Comparison of ENCODE assay signal across 8 cellular contexts in genomic region chr6:1604347-1604990, GRCh38. TPM values are rescaled to one million over a fixed set of nuclear protein-coding genes. Genes with fewer than 3 reads are reported as not detected.
DNase-seq lines count a peak whose midpoint lies in the region; ATAC-seq and TF ChIP-seq lines count a peak whose summit lies in the region.

No MANE protein-coding gene starts in this region.

- intact Hi-C loops in upper lobe of right lung (cut with DNase I): loop anchor here (5.0 to 10.0 kb wide), 3 partner anchors 503 to 750 kb away; no protein-coding TSS in a partner anchor

- TF ChIP-seq CTCF in glutamatergic neuron (IDR thresholded peaks at IDR 0.05; ENCODE audit: partially characterized antibody, unreplicated experiment): peak; percentile 99
- peak; percentile 70 for TF ChIP-seq CTCF in osteoblast (IDR thresholded peaks at IDR 0.05; ENCODE audit: extremely low read depth, low read depth, low read length)
- TF ChIP-seq CTCF in upper lobe of right lung (IDR thresholded peaks at IDR 0.05): peak; percentile 95

- H3K4me1 Mint-ChIP-seq in glutamatergic neuron (ENCODE audit: low read depth, unreplicated experiment): peaks cover 23% of the 10 kb centered on the region

- no peaks in the 10 kb centered on the region for H4K20me1 ChIP-seq in osteoblast (ENCODE audit: insufficient read depth, low read length)

- H3K36me3 ChIP-seq in SJCRH30 (no peaks in the 10 kb centered on the region), osteoblast (ENCODE audit: insufficient read depth, low read length) (no peaks in the 10 kb centered on the region), upper lobe of right lung (no peaks in the 10 kb centered on the region)

- DNase-seq in NCI-H187 (lab: John Stamatoyannopoulos, UW) (peak; percentile 16 to 21), NCI-H187 treated with DMSO at 0.1 percent for 48 hours (lab: John Stamatoyannopoulos, UW) (no peak), SJCRH30 (peak; percentile 33 to 58), activated gamma-delta T cell treated with Interleukin-2 at 50 U/mL for 16 hours (peak; percentile 51), glutamatergic neuron (peak; percentile 85), osteoblast (ENCODE audit: insufficient read length, low spot score, missing footprints) (peak; percentile 99), upper lobe of right lung (peak; percentile 84)

- H3K4me3 ChIP-seq in SJCRH30 (peak overlapping the region; percentile 43), osteoblast (ENCODE audit: insufficient read depth, low read length) (peak overlapping the region; percentile 69), upper lobe of right lung (peak overlapping the region; percentile 42)

- peak overlapping the region; percentile 89 for H3K4me2 ChIP-seq in osteoblast (ENCODE audit: insufficient read depth, low read length)

- no peaks in the 10 kb centered on the region for H3K79me2 ChIP-seq in osteoblast (ENCODE audit: insufficient read depth, low read length)

- H3K27me3 Mint-ChIP-seq in glutamatergic neuron (ENCODE audit: unreplicated experiment): peaks cover 14% of the 10 kb centered on the region

- no peak overlapping the region for H3K4me3 Mint-ChIP-seq in glutamatergic neuron (ENCODE audit: unreplicated experiment)

- no peak overlapping the region; the same call in 1 of the 2 replicates for H3K27ac ChIP-seq in SJCRH30
- no peak overlapping the region for H3K27ac ChIP-seq in osteoblast (ENCODE audit: low read depth, low read length)
- no peak overlapping the region for H3K27ac ChIP-seq in upper lobe of right lung

- peak overlapping the region; percentile 84 for H2AFZ ChIP-seq in osteoblast (ENCODE audit: low read length)

- H3K9me3 Mint-ChIP-seq in glutamatergic neuron (ENCODE audit: unreplicated experiment): peaks cover 12% of the 10 kb centered on the region

- H3K36me3 Mint-ChIP-seq in glutamatergic neuron (ENCODE audit: unreplicated experiment): no peaks in the 10 kb centered on the region

- no peaks in the 10 kb centered on the region for H3K27me3 ChIP-seq in SJCRH30
- H3K27me3 ChIP-seq in osteoblast (ENCODE audit: insufficient read depth, low read length): peaks cover 43% of the 10 kb centered on the region
- H3K27me3 ChIP-seq in upper lobe of right lung: peaks cover 97% of the 10 kb centered on the region

- H3K9me3 ChIP-seq in SJCRH30 (replicated peaks): no peaks in the 10 kb centered on the region
- H3K9me3 ChIP-seq in osteoblast (ENCODE audit: low read depth, low read length): no peaks in the 10 kb centered on the region
- H3K9me3 ChIP-seq in upper lobe of right lung: no peaks in the 10 kb centered on the region

- ATAC-seq in HG03354 (IDR thresholded peaks at IDR 0.05; ENCODE audit: poor library complexity, severe bottlenecking, unreplicated experiment) (peak; percentile 75), upper lobe of right lung (peak; percentile 94)

- H3K4me1 ChIP-seq in SJCRH30 (no peaks in the 10 kb centered on the region), osteoblast (ENCODE audit: insufficient read depth, low read length) (peaks cover 25% of the 10 kb centered on the region), upper lobe of right lung (peaks cover 16% of the 10 kb centered on the region)

- H3K27ac Mint-ChIP-seq in glutamatergic neuron (ENCODE audit: unreplicated experiment): no peak overlapping the region

RNA-seq across cellular contexts. Expression of gene FOXC1, which starts 5.2 kb away (rescaled TPM):
- total RNA-seq in SJCRH30 (2014; rRNA removed; shearing (Covaris generic)): 7.2 TPM in 2 replicates
- total RNA-seq in glutamatergic neuron (ENCODE audit: unreplicated experiment) (3.3 TPM), osteoblast (39.4 and 41.0 TPM in 2 replicates), upper lobe of right lung (4.9 TPM)
